19 cellular contexts compared by ENCODE assay signal in genomic region chr1:205595861-205596260, GRCh38. TPM values are rescaled to one million over a fixed set of nuclear protein-coding genes. Genes with fewer than 3 reads are reported as not detected.
A peak's percentile ranks its signal among the peaks of the same experiment; 100 is the strongest.
DNase-seq lines count a peak whose midpoint lies in the region; ATAC-seq, FAIRE-seq and TF ChIP-seq lines count a peak whose summit lies in the region.
"Had no signal": no experiment of that assay in that cellular context is flagged by ENCODE, and none has a peak within 500 bp of the region (broad histone marks: within the 10 kb centered on the region; RNA-seq: fewer than 3 reads in every experiment).

No MANE protein-coding gene starts in this region.

- H3K4me3 Mint-ChIP-seq in activated naive CD4-positive, alpha-beta T cell treated with anti-CD3 and anti-CD28 coated beads, Interleukin-2, amount 50 U/mL, for 24 hours: no peak overlapping the region
- H3K4me3 Mint-ChIP-seq in T-helper 17 cell (no peak overlapping the region), type B pancreatic cell (no peak overlapping the region)
- H3K4me3 Mint-ChIP-seq: activated naive CD8-positive, alpha-beta T cell treated with anti-CD3 and anti-CD28 coated beads, Interleukin-2, amount 50 U/mL, for 24 hours; HFFc6 had no signal

- no peaks in the 10 kb centered on the region for H3K9me3 ChIP-seq in T-helper 17 cell (ENCODE audit: control insufficient read depth, low read length, poor library complexity, severe bottlenecking)
- H3K9me3 ChIP-seq: SJCRH30 had no signal

- no peaks in the 10 kb centered on the region for H3K27me3 ChIP-seq in foreskin keratinocyte
- H3K27me3 ChIP-seq: SJCRH30 had no signal

- ATAC-seq in T-helper 17 cell (no peak), foreskin keratinocyte (no peak), GM21528 (IDR thresholded peaks at IDR 0.05; ENCODE audit: low FRiP score, unreplicated experiment) (no peak)
- ATAC-seq: activated naive CD8-positive, alpha-beta T cell treated with anti-CD3 and anti-CD28 coated beads, Interleukin-2, amount 50 U/mL, for 24 hours had no signal

- TF ChIP-seq CTCF in foreskin keratinocyte (conservative IDR thresholded peaks at IDR 0.05) (peak; percentile 3), type B pancreatic cell (conservative IDR thresholded peaks at IDR 0.05) (no peak)

- no peaks in the 10 kb centered on the region for H3K27me3 Mint-ChIP-seq in activated naive CD4-positive, alpha-beta T cell treated with anti-CD3 and anti-CD28 coated beads, Interleukin-2, amount 50 U/mL, for 24 hours
- no peaks in the 10 kb centered on the region for H3K27me3 Mint-ChIP-seq in T-helper 17 cell
- peaks cover 3% of the 10 kb centered on the region for H3K27me3 Mint-ChIP-seq in type B pancreatic cell
- H3K27me3 Mint-ChIP-seq: activated naive CD8-positive, alpha-beta T cell treated with anti-CD3 and anti-CD28 coated beads, Interleukin-2, amount 50 U/mL, for 24 hours had no signal

- H3K4me1 Mint-ChIP-seq in activated naive CD4-positive, alpha-beta T cell treated with anti-CD3 and anti-CD28 coated beads, Interleukin-2, amount 50 U/mL, for 24 hours: peaks cover 58% of the 10 kb centered on the region
- H3K4me1 Mint-ChIP-seq in T-helper 17 cell: peaks cover 17% of the 10 kb centered on the region
- H3K4me1 Mint-ChIP-seq in type B pancreatic cell (ENCODE audit: unreplicated experiment): peaks cover 14% of the 10 kb centered on the region

- no peak overlapping the region for H3K27ac ChIP-seq in foreskin keratinocyte
- H3K27ac ChIP-seq: SJCRH30 had no signal

- H3K27ac Mint-ChIP-seq in activated naive CD4-positive, alpha-beta T cell treated with anti-CD3 and anti-CD28 coated beads, Interleukin-2, amount 50 U/mL, for 24 hours: peak overlapping the region; percentile 94
- H3K27ac Mint-ChIP-seq in T-helper 17 cell (peak overlapping the region; percentile 92), type B pancreatic cell (no peak overlapping the region)
- H3K27ac Mint-ChIP-seq: activated naive CD8-positive, alpha-beta T cell treated with anti-CD3 and anti-CD28 coated beads, Interleukin-2, amount 50 U/mL, for 24 hours; HFFc6 had no signal

- DNase-seq in activated naive CD4-positive, alpha-beta T cell treated with Interleukin-2 at 50 U/mL for 16 hours: no peak
- no peak for DNase-seq in T-helper 17 cell
- DNase-seq in foreskin keratinocyte: peak; percentile 71 to 86
- DNase-seq in type B pancreatic cell (ENCODE audit: extremely low spot score, unreplicated experiment): peak; percentile 18
- no peak for DNase-seq in GDM1 (lab: John Stamatoyannopoulos, UW)
- DNase-seq in HTR-8/SVneo (ENCODE audit: insufficient read length, low spot score): no peak
- DNase-seq: activated CD4-positive, alpha-beta T cell treated with anti-CD3 and anti-CD28 coated beads for 4 hours; activated naive CD8-positive, alpha-beta T cell treated with anti-CD3 and anti-CD28 coated beads, Interleukin-2, amount 50 U/mL, for 24 hours; C1 segment of cervical spinal cord; effector CD8-positive, alpha-beta T cell; HFFc6; KG1; NCI-H1092 treated with DMSO at 0.1 percent for 48 hours; NCI-H2107; NCI-H524 treated with DMSO at 0.1 percent for 48 hours; SJCRH30; T1000 had no signal

- H3K9me3 Mint-ChIP-seq in activated naive CD4-positive, alpha-beta T cell treated with anti-CD3 and anti-CD28 coated beads, Interleukin-2, amount 50 U/mL, for 24 hours: no peaks in the 10 kb centered on the region
- no peaks in the 10 kb centered on the region for H3K9me3 Mint-ChIP-seq in type B pancreatic cell
- H3K9me3 Mint-ChIP-seq: activated naive CD8-positive, alpha-beta T cell treated with anti-CD3 and anti-CD28 coated beads, Interleukin-2, amount 50 U/mL, for 24 hours; HFFc6 had no signal

- no peak for FAIRE-seq in HTR-8/SVneo (lab: Jason Lieb, UNC)

- peaks cover 23% of the 10 kb centered on the region for H3K4me1 ChIP-seq in foreskin keratinocyte
- H3K4me1 ChIP-seq: SJCRH30 had no signal

- peaks cover 10% of the 10 kb centered on the region for H3K36me3 Mint-ChIP-seq in activated naive CD4-positive, alpha-beta T cell treated with anti-CD3 and anti-CD28 coated beads, Interleukin-2, amount 50 U/mL, for 24 hours
- H3K36me3 Mint-ChIP-seq in T-helper 17 cell (ENCODE audit: low read depth): peaks cover 4% of the 10 kb centered on the region
- no peaks in the 10 kb centered on the region for H3K36me3 Mint-ChIP-seq in type B pancreatic cell

RNA-seq across cellular contexts. Expression of gene ELK4, which starts 36.0 kb away (rescaled TPM):
- total RNA-seq in T-helper 17 cell (100 to 1,000 TPM in 1 of 2 donors, 10 to 100 TPM in 1; 92.8 to 100 TPM), foreskin keratinocyte (23.6 and 23.8 TPM in 2 replicates), type B pancreatic cell (ENCODE audit: low replicate concordance) (20.9 and 27.6 TPM in 2 replicates)
- polyA plus RNA-seq in foreskin keratinocyte: 3.4 and 4.6 TPM in 2 replicates

Comparison
In these comparisons a context has a peak if more than half of its experiments do, and no peak if none do; other contexts are left out.
1. DNase-seq: peak in foreskin keratinocyte (2 of 2) and type B pancreatic cell (single experiment); none in activated naive CD4-positive, alpha-beta T cell treated with Interleukin-2 at 50 U/mL for 16 hours (single experiment), T-helper 17 cell (0 of 3), GDM1 (single experiment) and HTR-8/SVneo (single experiment).